In the genomic region with DNA sequence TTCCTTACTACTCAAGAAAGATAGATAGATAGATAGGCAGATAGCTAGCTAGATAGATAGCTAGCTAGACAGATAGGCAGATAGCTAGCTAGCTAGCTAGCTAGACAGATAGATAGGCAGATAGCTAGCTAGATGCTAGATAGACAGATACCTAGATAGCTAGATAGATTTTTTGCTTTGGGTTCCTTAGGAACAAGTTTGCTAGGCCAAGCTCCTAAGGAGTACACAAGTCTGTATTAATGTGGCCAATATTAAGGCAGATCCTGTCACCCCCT, we compare ENCODE assay signal across 23 cellular contexts.
"Had no signal": no experiment of that assay in that cellular context is flagged by ENCODE, and none has a peak within 500 bp of the region (broad histone marks: within the 10 kb centered on the region; RNA-seq: fewer than 3 reads in every experiment).

No MANE protein-coding gene starts in this region.

- H3K4me3 ChIP-seq: heart left ventricle, left ventricle myocardium inferior, lung, pancreas, psoas muscle, right atrium auricular region, right lobe of liver, transverse colon, upper lobe of right lung had no signal

- H3K27ac Mint-ChIP-seq: mesothelial cell of epicardium; naive thymus-derived CD4-positive, alpha-beta T cell; natural killer cell treated with Interleukin-12 subunit alpha and Interleukin-12 subunit beta and Interleukin-15 and Interleukin-18, amount 100 ng/mL, for 72 hours; stimulated activated naive CD8-positive, alpha-beta T cell treated with anti-CD3 and anti-CD28 coated beads, Interleukin-15, amount 100 ng/mL, for 72 hours had no signal

- H3K4me3 Mint-ChIP-seq: mesothelial cell of epicardium; naive thymus-derived CD4-positive, alpha-beta T cell; natural killer cell treated with Interleukin-12 subunit alpha and Interleukin-12 subunit beta and Interleukin-15 and Interleukin-18, amount 100 ng/mL, for 72 hours; neural crest cell; stimulated activated naive CD8-positive, alpha-beta T cell treated with anti-CD3 and anti-CD28 coated beads, Interleukin-15, amount 100 ng/mL, for 72 hours had no signal

- DNase-seq: heart left ventricle; islet precursor cell; left ventricle myocardium inferior; mesendoderm; naive thymus-derived CD4-positive, alpha-beta T cell; nucleus accumbens; pancreas; psoas muscle; right lobe of liver; stimulated activated CD4-positive, alpha-beta T cell treated with anti-CD3 and anti-CD28 coated beads, Interleukin-12 subunit alpha, Interleukin-12 subunit beta, amount 100 ng/mL, for 4 hours; stimulated activated CD4-positive, alpha-beta T cell treated with anti-CD3 and anti-CD28 coated beads, Interleukin-15, amount 100 ng/mL, for 24 hours; stimulated activated CD4-positive, alpha-beta T cell treated with anti-CD3 and anti-CD28 coated beads, Interleukin-2, amount 100 ng/mL, for 24 hours; stimulated activated CD4-positive, alpha-beta T cell treated with anti-CD3 and anti-CD28 coated beads, Interleukin-4, amount 100 ng/mL, for 1 hour; stimulated activated naive CD4-positive, alpha-beta T cell treated with Interleukin-2 at 50 U/mL for 16 hours; stimulated activated naive CD8-positive, alpha-beta T cell treated with anti-CD3 and anti-CD28 coated beads, Interleukin-15, amount 100 ng/mL, for 72 hours; substantia nigra; transverse colon; upper lobe of right lung had no signal

- H3K4me1 Mint-ChIP-seq: mesothelial cell of epicardium; stimulated activated naive CD8-positive, alpha-beta T cell treated with anti-CD3 and anti-CD28 coated beads, Interleukin-15, amount 100 ng/mL, for 72 hours had no signal

- H3K36me3 Mint-ChIP-seq: mesothelial cell of epicardium; natural killer cell treated with Interleukin-12 subunit alpha and Interleukin-12 subunit beta and Interleukin-15 and Interleukin-18, amount 100 ng/mL, for 72 hours had no signal

- H3K36me3 ChIP-seq: heart left ventricle, left ventricle myocardium inferior, pancreas, right atrium auricular region, right lobe of liver, transverse colon, upper lobe of right lung had no signal

- H3K27ac ChIP-seq: heart left ventricle, left ventricle myocardium inferior, pancreas, psoas muscle, right atrium auricular region, right lobe of liver, transverse colon, upper lobe of right lung had no signal

- H3K9me3 ChIP-seq: heart left ventricle, left ventricle myocardium inferior, pancreas, psoas muscle, right atrium auricular region, right lobe of liver, transverse colon, upper lobe of right lung had no signal

- H3K4me1 ChIP-seq: heart left ventricle, left ventricle myocardium inferior, pancreas, psoas muscle, right atrium auricular region, right lobe of liver, transverse colon, upper lobe of right lung had no signal

- FAIRE-seq: pancreas had no signal

- H3K27me3 ChIP-seq: right atrium auricular region, right lobe of liver had no signal

- H3K9me3 Mint-ChIP-seq: natural killer cell treated with Interleukin-12 subunit alpha and Interleukin-12 subunit beta and Interleukin-15 and Interleukin-18, amount 100 ng/mL, for 72 hours; neural crest cell; stimulated activated naive CD8-positive, alpha-beta T cell treated with anti-CD3 and anti-CD28 coated beads, Interleukin-15, amount 100 ng/mL, for 72 hours had no signal

- ATAC-seq: heart left ventricle; naive thymus-derived CD4-positive, alpha-beta T cell; natural killer cell treated with Interleukin-12 subunit alpha and Interleukin-12 subunit beta and Interleukin-15 and Interleukin-18, amount 100 ng/mL, for 72 hours; pancreas; psoas muscle; stimulated activated naive CD8-positive, alpha-beta T cell treated with anti-CD3 and anti-CD28 coated beads, Interleukin-15, amount 100 ng/mL, for 72 hours; upper lobe of right lung had no signal
